7 cellular contexts compared by ENCODE assay signal in genomic region chr7:28926871-28927597, GRCh38. TPM values are rescaled to one million over a fixed set of nuclear protein-coding genes. Genes with fewer than 3 reads are reported as not detected.
A peak's percentile ranks its signal among the peaks of the same experiment; 100 is the strongest.
DNase-seq lines count a peak whose midpoint lies in the region; ATAC-seq and TF ChIP-seq lines count a peak whose summit lies in the region.

No MANE protein-coding gene starts in this region.

- H3K36me3 ChIP-seq in right atrium auricular region, result no peaks in the 10 kb centered on the region

- H3K4me3 ChIP-seq in GM12875 (ENCODE audit: low read depth, low read length) (peak overlapping the region; percentile 40), right atrium auricular region (peak overlapping the region; percentile 30 to 57)

- TF ChIP-seq CTCF in GM12875 (IDR thresholded peaks at IDR 0.05; ENCODE audit: borderline replicate concordance, insufficient read depth, low read depth, low read length) (peak; percentile 67), right atrium auricular region (IDR thresholded peaks at IDR 0.05) (peak; percentile 72 to 87), progenitor cell of endocrine pancreas (IDR thresholded peaks at IDR 0.05; ENCODE audit: unreplicated experiment) (peak; percentile 89)

- H3K9me3 Mint-ChIP-seq in progenitor cell of endocrine pancreas (ENCODE audit: low read depth), result no peaks in the 10 kb centered on the region

- no peaks in the 10 kb centered on the region for H3K9me3 ChIP-seq in right atrium auricular region

- H3K27ac ChIP-seq in right atrium auricular region, result peak overlapping the region; percentile 23 to 32

- H3K27ac Mint-ChIP-seq in progenitor cell of endocrine pancreas, result no peak overlapping the region

- peaks cover 0 to 10% of the 10 kb centered on the region in 2 donors for H3K4me1 ChIP-seq in right atrium auricular region

- DNase-seq in NCI-H1417 (lab: John Stamatoyannopoulos, UW) (peak; percentile 77 to 95 (median 87)), SW 1271 (lab: John Stamatoyannopoulos, UW) (peak; percentile 45 to 86), anterior cingulate cortex (lab: John Stamatoyannopoulos, UW) (peak in 56 of 58 donors; percentile 7 to 85 (median 40)), right atrium auricular region (ENCODE audit: low spot score) (peak; percentile 87), progenitor cell of endocrine pancreas (ENCODE audit: low spot score, unreplicated experiment) (peak; percentile 20)

- no peaks in the 10 kb centered on the region for H3K36me3 Mint-ChIP-seq in progenitor cell of endocrine pancreas (ENCODE audit: insufficient read depth)

- ATAC-seq in HG02852 (IDR thresholded peaks at IDR 0.05; ENCODE audit: unreplicated experiment), result peak; percentile 88

- no peaks in the 10 kb centered on the region for H3K27me3 ChIP-seq in right atrium auricular region

- peaks cover 5% of the 10 kb centered on the region for H3K4me1 Mint-ChIP-seq in progenitor cell of endocrine pancreas (ENCODE audit: low read depth)

- H3K27me3 Mint-ChIP-seq in progenitor cell of endocrine pancreas, result peaks cover 36% of the 10 kb centered on the region

- H3K4me3 Mint-ChIP-seq in progenitor cell of endocrine pancreas (ENCODE audit: low read depth), result peak overlapping the region; percentile 74

RNA-seq across cellular contexts. Expression of gene TRIL, which starts 31.1 kb away (rescaled TPM):
- total RNA-seq in right atrium auricular region (1 to 10 TPM in 1 of 2 donors, under 1 TPM in 1; 0.83 to 4.4 TPM), progenitor cell of endocrine pancreas (8.0 and 9.3 TPM in 2 replicates)

Comparison
In these comparisons a context has a peak if more than half of its experiments do, and no peak if none do; other contexts are left out.
1. Peak in every context shown above with its lines: DNase-seq, ATAC-seq, H3K4me3 ChIP-seq and H3K27ac ChIP-seq.
2. DNase-seq: peak in every context shown above with its lines; median percentile 87 in NCI-H1417; 87 in right atrium auricular region; 66 in SW 1271; 40 in anterior cingulate cortex; 20 in progenitor cell of endocrine pancreas.